15 cellular contexts compared by ENCODE assay signal in the genomic region with DNA sequence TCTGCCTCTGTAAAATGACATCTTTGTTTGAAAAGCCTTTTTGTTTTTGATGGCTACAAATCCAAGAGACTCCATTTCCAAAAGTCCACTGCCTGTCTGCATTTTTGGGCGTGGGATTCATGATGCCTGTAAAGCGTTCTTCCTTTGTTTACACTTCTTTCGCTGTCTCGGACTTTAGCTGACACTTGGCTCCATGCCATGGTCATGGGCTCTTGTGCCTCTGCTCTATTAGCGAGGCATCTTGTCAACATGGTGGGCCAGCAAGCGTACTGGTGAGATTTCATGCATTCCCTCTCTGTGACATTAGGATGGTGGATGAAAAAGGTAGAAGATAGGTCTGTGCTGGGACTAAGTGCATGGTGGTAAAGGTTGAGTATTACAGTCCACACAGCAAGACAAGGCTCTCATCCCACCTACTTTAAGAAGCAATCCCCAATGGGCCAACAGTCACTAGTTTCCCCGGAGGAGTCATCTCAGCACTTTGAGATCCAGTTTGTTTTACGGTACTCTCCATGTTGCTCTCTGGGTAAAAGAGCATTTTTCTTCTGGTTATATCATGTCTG.
DNase-seq lines count a peak whose midpoint lies in the region; ATAC-seq, FAIRE-seq and TF ChIP-seq lines count a peak whose summit lies in the region.
"Had no signal": no experiment of that assay in that cellular context is flagged by ENCODE, and none has a peak within 500 bp of the region (broad histone marks: within the 10 kb centered on the region; RNA-seq: fewer than 3 reads in every experiment).

No MANE protein-coding gene starts in this region.

- no peak for TF ChIP-seq POLR2A in HepG2 (IDR thresholded peaks at IDR 0.05; ENCODE audit: insufficient read depth in 1 of 2, low read depth in 2 of 2, low read length in 2 of 2)
- no peak for TF ChIP-seq POLR2A in vagina (IDR thresholded peaks at IDR 0.05)
- TF ChIP-seq POLR2A in stomach (IDR thresholded peaks at IDR 0.05): no peak

- H3K4me3 ChIP-seq in HepG2 (replicated peaks in 1 of 3; ENCODE audit: insufficient read depth in 1 of 3, low read depth in 2 of 3, low read length in 3 of 3) (peak overlapping the region in 2 of 3 experiments; percentile 41 to 51; a peak in 3 of 6 replicates), vagina (no peak overlapping the region), stomach (no peak overlapping the region)

- H3K4me1 ChIP-seq in HepG2 (ENCODE audit: insufficient read depth, low read length) (peaks cover 42% of the 10 kb centered on the region), vagina (peaks cover 42% of the 10 kb centered on the region), stomach (peaks cover 0 to 20% (median 14%) of the 10 kb centered on the region in 4 donors)

- peak; percentile 22 for DNase-seq in left cardiac atrium
- DNase-seq in cardiac septum (ENCODE audit: low spot score): no peak
- DNase-seq in NCI-H69 (lab: John Stamatoyannopoulos, UW): peak; percentile 79
- peak; percentile 61 for DNase-seq in HepG2 (ENCODE audit: low spot score)
- DNase-seq in vagina (ENCODE audit: extremely low spot score in 2 of 2): no peak
- no peak for DNase-seq in activated T-cell treated with anti-CD3 and anti-CD28 coated beads, Interleukin-2, amount 50 U/mL, for 4 hours
- no peak for DNase-seq in stomach
- no peak for DNase-seq in cerebellum (ENCODE audit: low spot score)
- DNase-seq: activated CD4-positive, CD25-positive, alpha-beta regulatory T cell; activated CD8-positive, alpha-beta memory T cell treated with anti-CD3 and anti-CD28 coated beads for 24 hours; activated effector memory CD4-positive, alpha-beta T cell treated with anti-CD3 and anti-CD28 coated beads, Interleukin-2, amount 50 U/mL, for 16 hours; foreskin melanocyte; T-helper 17 cell had no signal

- 20% methylated on average over 8 of the region's 8 CpGs for WGBS in HepG2 (ENCODE audit: low lambda C conversion rate)
- WGBS in stomach, 5 donors: 53 to 63% (median 58%) methylated on average over 8 of the region's 8 CpGs

- intact Hi-C loops in left cardiac atrium (cut with DNase I): no loop called here
- intact Hi-C loops in cardiac septum (cut with DNase I): no loop called here
- intact Hi-C loops in HepG2 (cut with micrococcal nuclease; ENCODE audit: unreplicated experiment): no loop called here
- intact Hi-C loops in vagina (cut with DNase I): no loop called here
- intact Hi-C loops in stomach (cut with DNase I; ENCODE audit: low total_unique reads): no loop called here

- no peaks in the 10 kb centered on the region for H3K36me3 Mint-ChIP-seq in activated T-cell treated with anti-CD3 and anti-CD28 coated beads, Interleukin-2, amount 50 U/mL, for 4 hours (ENCODE audit: insufficient read depth)
- H3K36me3 Mint-ChIP-seq: natural killer cell treated with Interleukin-12 subunit alpha and Interleukin-12 subunit beta and Interleukin-15 and Interleukin-18, amount 100 ng/mL, for 72 hours had no signal

- peak overlapping the region; percentile 65 for H2AFZ ChIP-seq in HepG2 (ENCODE audit: low read length)

- peak overlapping the region; percentile 69 for H3K4me2 ChIP-seq in HepG2 (ENCODE audit: low read depth, low read length)

- H3K27me3 ChIP-seq in HepG2 (ENCODE audit: control insufficient read depth in 1 of 2, insufficient read depth in 2 of 2, low read length in 2 of 2): no peaks in the 10 kb centered on the region
- H3K27me3 ChIP-seq in vagina: no peaks in the 10 kb centered on the region
- no peaks in the 10 kb centered on the region for H3K27me3 ChIP-seq in stomach

- no peaks in the 10 kb centered on the region for H3K27me3 Mint-ChIP-seq in activated T-cell treated with anti-CD3 and anti-CD28 coated beads, Interleukin-2, amount 50 U/mL, for 4 hours (ENCODE audit: low read depth)
- H3K27me3 Mint-ChIP-seq: T-helper 17 cell had no signal

- H3K9me3 Mint-ChIP-seq in activated T-cell treated with anti-CD3 and anti-CD28 coated beads, Interleukin-2, amount 50 U/mL, for 4 hours: no peaks in the 10 kb centered on the region
- H3K9me3 Mint-ChIP-seq: natural killer cell treated with Interleukin-12 subunit alpha and Interleukin-12 subunit beta and Interleukin-15 and Interleukin-18, amount 100 ng/mL, for 72 hours had no signal

- CTCF ChIA-PET in HepG2 (lab: Yijun Ruan, JAX; ENCODE audit: low intra/inter-chr PET ratio, low total read pairs): no interaction called here

- no peak for TF ChIP-seq RAD21 in HepG2 (CRISPR knock-in tag; IDR thresholded peaks at IDR 0.05)

- no peak overlapping the region for H3K4me3 Mint-ChIP-seq in activated T-cell treated with anti-CD3 and anti-CD28 coated beads, Interleukin-2, amount 50 U/mL, for 4 hours
- H3K4me3 Mint-ChIP-seq: natural killer cell treated with Interleukin-12 subunit alpha and Interleukin-12 subunit beta and Interleukin-15 and Interleukin-18, amount 100 ng/mL, for 72 hours; T-helper 17 cell had no signal

- no peak overlapping the region for H3K27ac ChIP-seq in HepG2 (ENCODE audit: extremely low read length, insufficient read depth, low read length)
- H3K27ac ChIP-seq in vagina: peak overlapping the region; percentile 37
- no peak overlapping the region for H3K27ac ChIP-seq in stomach

- no peak overlapping the region for H3K9ac ChIP-seq in HepG2 (ENCODE audit: insufficient read depth, low read depth, low read length)

- in situ Hi-C loops in HepG2 (cut with HindIII; ENCODE audit: extremely low pct_ligation_motif_present, low pct_unique_long_range_greater_than_20kb): no loop called here

- POLR2A ChIA-PET in HepG2 (lab: Yijun Ruan, JAX): no interaction called here

- TF ChIP-seq CTCF in HepG2 (CRISPR knock-in tag; IDR thresholded peaks at IDR 0.05): no peak
- TF ChIP-seq CTCF in vagina (IDR thresholded peaks at IDR 0.05): no peak
- no peak for TF ChIP-seq CTCF in stomach (IDR thresholded peaks at IDR 0.05)

- no TSS peak for BruUV-seq in HepG2 (replicated peaks; lab: Mats Ljungman, UMichigan)

- ATAC-seq in left cardiac atrium: peak; percentile 12
- peak; percentile 74 for ATAC-seq in HepG2
- ATAC-seq in activated T-cell treated with anti-CD3 and anti-CD28 coated beads, Interleukin-2, amount 50 U/mL, for 4 hours: no peak
- ATAC-seq: natural killer cell treated with Interleukin-12 subunit alpha and Interleukin-12 subunit beta and Interleukin-15 and Interleukin-18, amount 100 ng/mL, for 72 hours; T-helper 17 cell had no signal

- 0 out of 4 replicates have a peak, but pooled peaks of 1 of the 2 experiments have one; percentile 6 for TF ChIP-seq EP300 in HepG2 (IDR thresholded peaks at IDR 0.05; ENCODE audit: low read depth in 2 of 2, low read length in 2 of 2)
- no peak for TF ChIP-seq EP300 in HepG2 (CRISPR knock-in tag; IDR thresholded peaks at IDR 0.05; ENCODE audit: borderline replicate concordance)
- TF ChIP-seq EP300 in stomach (IDR thresholded peaks at IDR 0.05): no peak

- no peaks in the 10 kb centered on the region for H3K79me2 ChIP-seq in HepG2 (ENCODE audit: insufficient read depth, low read length)

- peaks cover 14% of the 10 kb centered on the region for H3K4me1 Mint-ChIP-seq in activated T-cell treated with anti-CD3 and anti-CD28 coated beads, Interleukin-2, amount 50 U/mL, for 4 hours (ENCODE audit: low read depth)

- FAIRE-seq in HepG2 (lab: Jason Lieb, UNC): peak; percentile 28
- FAIRE-seq: H54 had no signal

- H4K20me1 ChIP-seq in HepG2 (ENCODE audit: insufficient read depth, low read length): no peaks in the 10 kb centered on the region

- no peaks in the 10 kb centered on the region for H3K9me3 ChIP-seq in HepG2 (ENCODE audit: low read length)
- H3K9me3 ChIP-seq in vagina: no peaks in the 10 kb centered on the region
- H3K9me3 ChIP-seq in stomach: no peaks in the 10 kb centered on the region

- H3K36me3 ChIP-seq in HepG2 (replicated peaks in 1 of 2; ENCODE audit: control insufficient read depth in 1 of 2, insufficient read depth in 2 of 2, low read length in 2 of 2) (no peaks in the 10 kb centered on the region), vagina (no peaks in the 10 kb centered on the region), stomach (no peaks in the 10 kb centered on the region)

TF ChIP-seq in HepG2, 621 proteins besides CTCF, POLR2A, EP300 and RAD21 (continues in another document):
- TF ChIP-seq ZNF350 (CRISPR knock-in tag; IDR thresholded peaks at IDR 0.05; ENCODE audit: borderline replicate concordance, low read depth) (no peak), FOXA1 (IDR thresholded peaks at IDR 0.05) (no peak), FOXA1 (CRISPR knock-in tag; IDR thresholded peaks at IDR 0.05) (peak; percentile 82), GATAD2A (CRISPR knock-in tag; IDR thresholded peaks at IDR 0.05) (peak; percentile 34; the same call in 1 of the 2 replicates), DRAP1 (CRISPR knock-in tag; IDR thresholded peaks at IDR 0.05) (no peak), HDAC6 (IDR thresholded peaks at IDR 0.05; ENCODE audit: low read depth, low read length) (no peak), SUZ12 (IDR thresholded peaks at IDR 0.05; ENCODE audit: low read depth, low read length) (no peak), ZMYM4 (CRISPR knock-in tag; IDR thresholded peaks at IDR 0.05) (peak; percentile 32; the same call in 1 of the 2 replicates)
- TF ChIP-seq, protein P1, sequence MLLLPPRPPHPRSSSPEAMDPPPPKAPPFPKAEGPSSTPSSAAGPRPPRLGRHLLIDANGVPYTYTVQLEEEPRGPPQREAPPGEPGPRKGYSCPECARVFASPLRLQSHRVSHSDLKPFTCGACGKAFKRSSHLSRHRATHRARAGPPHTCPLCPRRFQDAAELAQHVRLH (CRISPR knock-in tag; IDR thresholded peaks at IDR 0.05; ENCODE audit: borderline replicate concordance, low read depth): no peak

Comparison
In these comparisons a context has a peak if more than half of its experiments do, and no peak if none do; other contexts are left out.
1. DNase-seq: peak in left cardiac atrium (single experiment), NCI-H69 (single experiment) and HepG2 (single experiment); none in cardiac septum (single experiment), vagina (0 of 2), activated T-cell treated with anti-CD3 and anti-CD28 coated beads, Interleukin-2, amount 50 U/mL, for 4 hours (single experiment), stomach (single experiment) and cerebellum (single experiment).
2. ATAC-seq: peak in left cardiac atrium (2 of 2) and HepG2 (single experiment); none in activated T-cell treated with anti-CD3 and anti-CD28 coated beads, Interleukin-2, amount 50 U/mL, for 4 hours (0 of 2).
3. H3K4me3 ChIP-seq: peak in HepG2 (2 of 3); none in vagina (0 of 2) and stomach (0 of 4).